8 cellular contexts compared by ENCODE assay signal in genomic region chr1:219660666-219661463, GRCh38. TPM values are rescaled to one million over a fixed set of nuclear protein-coding genes. Genes with fewer than 3 reads are reported as not detected.
DNase-seq lines count a peak whose midpoint lies in the region; ATAC-seq, FAIRE-seq and TF ChIP-seq lines count a peak whose summit lies in the region.

No MANE protein-coding gene starts in this region.

- no peaks in the 10 kb centered on the region for H3K4me1 ChIP-seq in NT2/D1 (ENCODE audit: insufficient read depth, insufficient read length)

- H3K4me3 ChIP-seq in BJ (ENCODE audit: low read depth, low read length) (no peak overlapping the region), NT2/D1 (ENCODE audit: insufficient read length, low read depth) (no peak overlapping the region), bronchial epithelial cell (ENCODE audit: low read depth, low read length) (no peak overlapping the region)

- peak; percentile 50 for FAIRE-seq in bronchial epithelial cell (lab: Jason Lieb, UNC)

- TF ChIP-seq CTCF in BJ (IDR thresholded peaks at IDR 0.05; ENCODE audit: insufficient read depth, low read depth, low read length) (peak; percentile 89), bronchial epithelial cell (IDR thresholded peaks at IDR 0.05; ENCODE audit: insufficient read depth, low read length, severe bottlenecking) (peak; percentile 87)

- POLR2A ChIA-PET in BJ (lab: Charles Lee) = no interaction called here

- no peak overlapping the region for H3K9ac ChIP-seq in NT2/D1 (ENCODE audit: insufficient read length, low read depth)

- H3K27me3 ChIP-seq in BJ (ENCODE audit: control insufficient read depth, insufficient read depth, low read length) = no peaks in the 10 kb centered on the region
- no peaks in the 10 kb centered on the region for H3K27me3 ChIP-seq in NT2/D1 (ENCODE audit: insufficient read depth, insufficient read length)
- no peaks in the 10 kb centered on the region for H3K27me3 ChIP-seq in bronchial epithelial cell (ENCODE audit: control insufficient read depth, insufficient read depth, low read length)

- H3K9me3 ChIP-seq in NT2/D1 (ENCODE audit: insufficient read depth, low read length) = no peaks in the 10 kb centered on the region; the same call in 1 of the 2 replicates

- CTCF ChIA-PET in BJ (lab: Yijun Ruan, JAX) = interaction anchor here (0.7 to 1.7 kb wide), 14 partner anchors 8 to 1361 kb away, joined by 3 to 6 read pairs (median 4); no protein-coding TSS in a partner anchor

- DNase-seq in BJ (ENCODE audit: low read depth) (peak; percentile 34), NT2/D1 (ENCODE audit: low read depth, low spot score) (peak; percentile 95), bronchial epithelial cell (ENCODE audit: low read depth) (peak; percentile 67), inferior parietal cortex (ENCODE audit: extremely low spot score) (peak; percentile 96), smooth muscle cell of the brain vasculature (ENCODE audit: low read depth, low spot score) (peak; percentile 94)
- no peak for DNase-seq in stimulated activated naive CD4-positive, alpha-beta T cell (lab: John Stamatoyannopoulos, UW)

- ATAC-seq in GM19035 (IDR thresholded peaks at IDR 0.05; ENCODE audit: unreplicated experiment) (peak; percentile 87), HG03342 (IDR thresholded peaks at IDR 0.05; ENCODE audit: unreplicated experiment) (peak; percentile 72)

- H3K36me3 ChIP-seq in BJ (ENCODE audit: control insufficient read depth, insufficient read depth, low read length) (no peaks in the 10 kb centered on the region), NT2/D1 (ENCODE audit: insufficient read depth, insufficient read length, low read length) (no peaks in the 10 kb centered on the region), bronchial epithelial cell (ENCODE audit: control insufficient read depth, insufficient read depth, low read length) (no peaks in the 10 kb centered on the region)

RNA-seq across cellular contexts. Expression of gene ZC3H11B, which starts 48.0 kb away (rescaled TPM):
- polyA plus RNA-seq in BJ (2011; rRNA removed) = 0.05 TPM in 1 of 2 replicates, not detected in the other
- not detected in 2 replicates for polyA minus RNA-seq in BJ (2011; rRNA and poly(A)+ RNA removed)
- total RNA-seq in bronchial epithelial cell = not detected in 2 replicates

Comparison
In these comparisons a context has a peak if more than half of its experiments do, and no peak if none do; other contexts are left out.
1. DNase-seq: peak in BJ (single experiment), NT2/D1 (single experiment), bronchial epithelial cell (single experiment), inferior parietal cortex (single experiment) and smooth muscle cell of the brain vasculature (single experiment); none in stimulated activated naive CD4-positive, alpha-beta T cell (0 of 6).